ENCODE assay signal across 8 cellular contexts in the genomic region with DNA sequence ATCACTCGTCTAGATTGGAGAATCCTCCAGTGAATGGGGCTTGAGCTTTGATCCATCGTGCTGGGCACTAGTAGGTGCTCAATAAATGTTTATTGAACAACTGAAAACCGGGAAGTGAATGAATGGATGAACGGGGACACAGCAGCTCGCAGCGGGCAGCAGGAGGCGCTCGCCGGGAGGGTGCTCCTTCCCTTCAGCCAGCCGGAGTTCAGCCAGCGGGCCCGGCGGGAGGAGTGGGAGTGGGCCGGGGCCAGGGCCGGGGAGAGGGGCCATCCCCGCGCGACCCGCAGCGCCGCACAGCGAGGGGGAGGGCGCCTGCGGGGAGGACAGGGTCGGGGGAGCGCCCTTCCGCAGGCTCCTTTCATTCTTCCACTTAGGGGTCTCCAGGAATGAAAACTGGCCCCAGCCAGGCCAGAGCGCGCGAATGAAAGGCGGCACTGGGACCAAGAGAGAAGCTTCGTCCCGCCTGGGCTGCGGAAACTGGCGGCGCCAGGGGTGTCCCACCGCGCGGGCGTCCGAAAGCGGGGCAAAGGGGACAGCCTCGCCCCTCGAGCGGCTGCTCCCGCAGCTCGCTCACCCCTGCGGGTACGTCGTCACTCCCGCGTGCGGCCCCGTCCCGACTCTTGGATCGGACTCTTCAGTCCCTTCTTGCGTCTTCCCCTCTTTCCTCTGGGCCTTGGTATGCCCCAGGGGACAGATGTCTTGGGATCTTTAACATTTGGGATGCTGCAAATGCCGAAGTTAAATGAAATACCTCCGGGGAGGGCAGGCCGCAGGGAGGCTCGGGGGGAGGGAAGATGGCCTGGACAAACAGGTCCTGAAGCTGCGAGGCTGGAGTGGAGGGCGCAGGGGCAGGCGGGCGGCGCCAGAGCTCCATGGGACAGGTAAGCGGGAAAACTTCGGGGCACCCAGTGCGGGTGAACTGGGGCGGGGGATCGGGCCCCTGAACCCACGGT. TPM values are rescaled to one million over a fixed set of nuclear protein-coding genes. Genes with fewer than 3 reads are reported as not detected.
DNase-seq lines count a peak whose midpoint lies in the region; TF ChIP-seq lines count a peak whose summit lies in the region.

No MANE protein-coding gene starts in this region.

- H3K4me3 ChIP-seq in DOHH2 (ENCODE audit: low read length) (no peak overlapping the region), HFF-Myc (replicated peaks; ENCODE audit: low read depth, low read length) (peak overlapping the region; percentile 46), SJCRH30 (peak overlapping the region; percentile 75), epithelial cell of esophagus (ENCODE audit: low read length) (peak overlapping the region; percentile 71), muscle layer of duodenum (ENCODE audit: low read depth in 1 of 2, low read length in 2 of 2) (peak overlapping the region; percentile 60 to 64)

- no peaks in the 10 kb centered on the region for H3K9me2 ChIP-seq in DOHH2 (replicated peaks; ENCODE audit: control insufficient read depth, low read length)

- H3K36me3 ChIP-seq in DOHH2 (ENCODE audit: control insufficient read depth, low read length) (no peaks in the 10 kb centered on the region), SJCRH30 (no peaks in the 10 kb centered on the region), muscle layer of duodenum (ENCODE audit: control insufficient read depth in 1 of 2, insufficient read depth in 2 of 2, low read length in 2 of 2) (no peaks in the 10 kb centered on the region)

- no peak overlapping the region for H3K4me2 ChIP-seq in DOHH2 (ENCODE audit: low read length)

- peak; percentile 43 for TF ChIP-seq CTCF in DOHH2 (IDR thresholded peaks at IDR 0.05; ENCODE audit: low read depth, low read length, poor library complexity, severe bottlenecking)
- TF ChIP-seq CTCF in HFF-Myc (IDR thresholded peaks at IDR 0.05; ENCODE audit: low read depth, low read length, missing control alignments), result peak; percentile 58
- TF ChIP-seq CTCF in epithelial cell of esophagus (IDR thresholded peaks at IDR 0.05; ENCODE audit: insufficient read depth, low read depth, low read length, missing control alignments), result peak; percentile 41

- H3K9me3 ChIP-seq in DOHH2 (ENCODE audit: control insufficient read depth, insufficient read depth, low read length) (no peaks in the 10 kb centered on the region), SJCRH30 (replicated peaks) (no peaks in the 10 kb centered on the region), muscle layer of duodenum (ENCODE audit: control insufficient read depth in 1 of 2, low read length in 2 of 2) (no peaks in the 10 kb centered on the region)

- H3F3A ChIP-seq in DOHH2 (ENCODE audit: control insufficient read depth, insufficient read depth), result no peaks in the 10 kb centered on the region

- H3K79me2 ChIP-seq in DOHH2 (ENCODE audit: control insufficient read depth, low read length), result no peaks in the 10 kb centered on the region

- H3K27ac ChIP-seq in DOHH2 (ENCODE audit: low read depth, low read length) (no peak overlapping the region), SJCRH30 (peak overlapping the region; percentile 98), muscle layer of duodenum (ENCODE audit: low read length) (peak overlapping the region; percentile 39)

- peaks cover 73% of the 10 kb centered on the region for H3K27me3 ChIP-seq in DOHH2 (ENCODE audit: control insufficient read depth, low read length)
- H3K27me3 ChIP-seq in SJCRH30, result no peaks in the 10 kb centered on the region
- no peaks in the 10 kb centered on the region for H3K27me3 ChIP-seq in muscle layer of duodenum (ENCODE audit: low read depth, low read length)

- no peak for DNase-seq in HFF-Myc (ENCODE audit: extremely low read depth, low read depth)
- peak; percentile 70 to 79 for DNase-seq in SJCRH30
- DNase-seq in epithelial cell of esophagus (ENCODE audit: low read depth), result peak; percentile 57
- DNase-seq in HUDEP-2 (lab: John Stamatoyannopoulos, UW; ENCODE audit: unreplicated experiment in 76 of 76), result no peak
- no peak for DNase-seq in SHP77 treated with DMSO at 0.1 percent for 48 hours (lab: John Stamatoyannopoulos, UW)
- DNase-seq in activated CD8-positive, alpha-beta memory T cell treated with anti-CD3 and anti-CD28 coated beads, Interleukin-2, amount 50 U/mL, for 48 hours, result no peak

- H3K4me1 ChIP-seq in DOHH2 (ENCODE audit: control insufficient read depth, low read length), result peaks cover 16% of the 10 kb centered on the region
- peaks cover 34% of the 10 kb centered on the region for H3K4me1 ChIP-seq in SJCRH30
- peaks cover 0 to 19% of the 10 kb centered on the region in 2 donors for H3K4me1 ChIP-seq in muscle layer of duodenum (ENCODE audit: control insufficient read depth in 1 of 2, insufficient read depth in 2 of 2, low read length in 2 of 2)

- H4K20me1 ChIP-seq in DOHH2 (ENCODE audit: control insufficient read depth, insufficient read depth, low read depth, low read length), result no peaks in the 10 kb centered on the region

RNA-seq across cellular contexts. Expression of a gene that starts 3.6 kb away (rescaled TPM):
- 16.1 and 19.8 TPM in 2 replicates for total RNA-seq in SJCRH30 (2014; rRNA removed; shearing (Covaris generic))

RNA-seq across cellular contexts. Expression of a gene that starts 18.3 kb away (rescaled TPM):
- total RNA-seq in SJCRH30 (2014; rRNA removed; shearing (Covaris generic)), result not detected in 2 replicates

Comparison
In these comparisons a context has a peak if more than half of its experiments do, and no peak if none do; other contexts are left out.
1. DNase-seq: peak in SJCRH30 (2 of 2) and epithelial cell of esophagus (single experiment); none in HFF-Myc (single experiment), HUDEP-2 (0 of 76), SHP77 treated with DMSO at 0.1 percent for 48 hours (single experiment) and activated CD8-positive, alpha-beta memory T cell treated with anti-CD3 and anti-CD28 coated beads, Interleukin-2, amount 50 U/mL, for 48 hours (single experiment).
2. Peak in every context shown above with its lines, with median percentiles within 50 percentile points of each other: CTCF ChIP-seq.